Comparison of ENCODE assay signal across 8 cellular contexts in the genomic region with DNA sequence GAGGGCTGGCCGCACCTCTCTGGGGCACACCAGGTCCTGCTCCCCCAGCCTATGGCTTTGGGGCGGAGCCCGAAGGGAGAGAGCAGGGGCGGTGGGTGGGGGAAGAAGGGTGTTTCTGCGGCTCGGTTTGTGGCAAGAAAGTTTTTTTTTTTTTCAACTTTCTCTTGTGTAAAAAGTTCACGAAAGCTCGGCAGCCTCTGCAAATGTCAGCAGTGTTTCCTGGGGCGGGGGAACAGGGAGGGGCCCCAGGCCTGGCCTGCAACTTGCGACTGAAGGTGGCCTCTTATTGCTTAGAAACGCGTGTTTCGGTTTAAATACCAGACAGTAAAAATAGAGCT.
A peak's percentile ranks its signal among the peaks of the same experiment; 100 is the strongest.
DNase-seq lines count a peak whose midpoint lies in the region; ATAC-seq and TF ChIP-seq lines count a peak whose summit lies in the region.
"Not testable (repeated sequence)": the region's sequence is repeated elsewhere in the genome, so short reads cannot be mapped to it uniquely, and the experiment has no call there.

No MANE protein-coding gene starts in this region.

- not testable (repeated sequence) for H4K20me1 ChIP-seq in GM23248 (ENCODE audit: insufficient read depth)

- not testable (repeated sequence) for H3K36me3 Mint-ChIP-seq in CD4-positive, alpha-beta T cell (ENCODE audit: low read depth); activated naive CD4-positive, alpha-beta T cell treated with anti-CD3 and anti-CD28 coated beads for 36 hours (ENCODE audit: low read depth); stimulated activated naive B cell treated with anti-CD40 and anti-IgM and Interleukin-4, amounts not matched to agents 10 μg/mL and 1 μg/mL and 100 μg/mL, for 72 hours

- not testable (repeated sequence) for H3K27me3 ChIP-seq in CD4-positive, alpha-beta T cell (ENCODE audit: control insufficient read depth, insufficient read depth, low read length); GM23248 (replicated peaks; ENCODE audit: insufficient read depth); SJSA1 (replicated peaks)

- not testable (repeated sequence) for H3K36me3 ChIP-seq in GM23248 (ENCODE audit: low read depth); SJSA1

- not testable (repeated sequence) for H3F3A ChIP-seq in GM23248 (ENCODE audit: insufficient read depth)

- not testable (repeated sequence) for H3K9me2 ChIP-seq in GM23248 (ENCODE audit: insufficient read depth)

- intact Hi-C loops in CD4-positive, alpha-beta T cell (cut with DNase I, micrococcal nuclease); activated naive CD4-positive, alpha-beta T cell treated with anti-CD3 and anti-CD28 coated beads for 36 hours (cut with micrococcal nuclease); sciatic nerve (cut with DNase I): not testable (repeated sequence)

- H2AFZ ChIP-seq in GM23248: not testable (repeated sequence)

- H3K9me3 ChIP-seq in CD4-positive, alpha-beta T cell (ENCODE audit: control insufficient read depth, low read length); GM23248 (ENCODE audit: low read depth); SJSA1 (replicated peaks): not testable (repeated sequence)

- not testable (repeated sequence) for H3K27ac ChIP-seq in CD4-positive, alpha-beta T cell (ENCODE audit: low read depth, low read length); GM23248; SJSA1; coronary artery

- POLR2A ChIA-PET in CD4-positive, alpha-beta T cell (lab: Charles Lee): not testable (repeated sequence)

- not testable (repeated sequence) for H3K27me3 Mint-ChIP-seq in CD4-positive, alpha-beta T cell; activated naive CD4-positive, alpha-beta T cell treated with anti-CD3 and anti-CD28 coated beads for 36 hours (ENCODE audit: low read depth); stimulated activated naive B cell treated with anti-CD40 and anti-IgM and Interleukin-4, amounts not matched to agents 10 μg/mL and 1 μg/mL and 100 μg/mL, for 72 hours

- not testable (repeated sequence) for TF ChIP-seq CTCF in CD4-positive, alpha-beta T cell (IDR thresholded peaks at IDR 0.05); coronary artery (IDR thresholded peaks at IDR 0.05)

- H3K4me3 ChIP-seq in GM23248, SJSA1, coronary artery: not testable (repeated sequence)

- DNase-seq in CD4-positive, alpha-beta T cell; sciatic nerve (ENCODE audit: low spot score); stimulated activated naive B cell treated with anti-CD40 and anti-IgM and Interleukin-4, amounts not matched to agents 10 μg/mL and 1 μg/mL and 100 μg/mL, for 72 hours: not testable (repeated sequence)
- DNase-seq in GM23248 (peak; percentile 21), SJSA1 (ENCODE audit: low read depth in 1 of 2, low spot score in 2 of 2) (peak; percentile 58 to 72), coronary artery (ENCODE audit: low spot score) (peak; percentile 38)
- DNase-seq in activated CD4-positive, alpha-beta T cell treated with anti-CD3 and anti-CD28 coated beads, Interleukin-2, amount 50 U/mL, for 48 hours: peak; percentile 24 to 49
- DNase-seq in activated naive CD4-positive, alpha-beta T cell treated with anti-CD3 and anti-CD28 coated beads for 36 hours: peak; percentile 5

- CTCF ChIA-PET in CD4-positive, alpha-beta T cell (lab: Charles Lee); activated naive CD4-positive, alpha-beta T cell treated with anti-CD3 and anti-CD28 coated beads for 36 hours (lab: Charles Lee): not testable (repeated sequence)

- not testable (repeated sequence) for H3K9ac ChIP-seq in GM23248

- not testable (repeated sequence) for H3K4me3 Mint-ChIP-seq in CD4-positive, alpha-beta T cell; activated naive CD4-positive, alpha-beta T cell treated with anti-CD3 and anti-CD28 coated beads for 36 hours; stimulated activated naive B cell treated with anti-CD40 and anti-IgM and Interleukin-4, amounts not matched to agents 10 μg/mL and 1 μg/mL and 100 μg/mL, for 72 hours

- ATAC-seq in CD4-positive, alpha-beta T cell (ENCODE audit: poor library complexity): peak; percentile 56
- ATAC-seq in sciatic nerve: peak; percentile 26
- ATAC-seq in stimulated activated naive B cell treated with anti-CD40 and anti-IgM and Interleukin-4, amounts not matched to agents 10 μg/mL and 1 μg/mL and 100 μg/mL, for 72 hours (replicated peaks): peak; percentile 83 to 86

- H3K4me1 Mint-ChIP-seq in CD4-positive, alpha-beta T cell (ENCODE audit: low read depth); activated naive CD4-positive, alpha-beta T cell treated with anti-CD3 and anti-CD28 coated beads for 36 hours (ENCODE audit: low read depth); stimulated activated naive B cell treated with anti-CD40 and anti-IgM and Interleukin-4, amounts not matched to agents 10 μg/mL and 1 μg/mL and 100 μg/mL, for 72 hours: not testable (repeated sequence)

- H3K79me2 ChIP-seq in GM23248 (ENCODE audit: insufficient read depth): not testable (repeated sequence)

- not testable (repeated sequence) for H3K27ac Mint-ChIP-seq in CD4-positive, alpha-beta T cell; activated naive CD4-positive, alpha-beta T cell treated with anti-CD3 and anti-CD28 coated beads for 36 hours; stimulated activated naive B cell treated with anti-CD40 and anti-IgM and Interleukin-4, amounts not matched to agents 10 μg/mL and 1 μg/mL and 100 μg/mL, for 72 hours

- 7 to 11% methylated on average over 7 to 12 of the region's 13 CpGs for whole genome bisulfite sequencing in GM23248 (ENCODE audit: low coverage in 1 of 2, low lambda C conversion rate in 2 of 2, missing lambda C conversion rate in 2 of 2), 2 experiments

- H3K4me1 ChIP-seq in GM23248 (ENCODE audit: insufficient read depth); SJSA1 (replicated peaks): not testable (repeated sequence)

- H3K4me2 ChIP-seq in GM23248 (ENCODE audit: unreplicated experiment): not testable (repeated sequence)

- in situ Hi-C loops in GM23248 (cut with MboI): not testable (repeated sequence)

- H3K9me3 Mint-ChIP-seq in CD4-positive, alpha-beta T cell; activated naive CD4-positive, alpha-beta T cell treated with anti-CD3 and anti-CD28 coated beads for 36 hours; stimulated activated naive B cell treated with anti-CD40 and anti-IgM and Interleukin-4, amounts not matched to agents 10 μg/mL and 1 μg/mL and 100 μg/mL, for 72 hours: not testable (repeated sequence)

Comparison
In these comparisons a context has a peak if more than half of its experiments do, and no peak if none do; other contexts are left out.
1. ATAC-seq: peak in every context shown above with its lines; median percentile 84 in stimulated activated naive B cell treated with anti-CD40 and anti-IgM and Interleukin-4, amounts not matched to agents 10 μg/mL and 1 μg/mL and 100 μg/mL, for 72 hours; 56 in CD4-positive, alpha-beta T cell; 26 in sciatic nerve.